Comparison of ENCODE assay signal across 22 cellular contexts in the genomic region with DNA sequence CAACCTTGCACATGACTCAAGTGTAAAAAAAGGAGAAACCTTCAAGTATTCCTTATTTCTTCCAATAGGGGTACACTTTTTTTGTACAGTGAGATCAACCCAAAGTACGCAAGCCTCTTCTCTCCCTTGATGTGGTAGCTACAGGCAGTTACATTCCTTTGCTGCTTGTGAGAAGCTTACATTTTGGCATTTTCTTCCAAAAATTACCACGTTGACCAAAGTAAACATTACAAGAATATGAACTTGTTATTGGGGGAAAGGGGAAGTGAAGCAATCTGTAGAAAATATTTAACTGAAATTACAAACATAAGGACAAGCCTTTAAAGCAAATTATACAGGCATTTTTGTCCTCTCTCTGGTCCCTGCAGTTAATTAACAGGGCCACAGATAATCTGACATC.
DNase-seq lines count a peak whose midpoint lies in the region; ATAC-seq, FAIRE-seq and TF ChIP-seq lines count a peak whose summit lies in the region.
"Had no signal": no experiment of that assay in that cellular context is flagged by ENCODE, and none has a peak within 500 bp of the region (broad histone marks: within the 10 kb centered on the region; RNA-seq: fewer than 3 reads in every experiment).

No MANE protein-coding gene starts in this region.

- TSS peak; percentile 2 for BruUV-seq in mammary epithelial cell (replicated peaks; lab: Mats Ljungman, UMichigan)
- no TSS peak for BruUV-seq in HepG2 (replicated peaks; lab: Mats Ljungman, UMichigan)

- POLR2A ChIA-PET in HepG2 (lab: Yijun Ruan, JAX), result no interaction called here

- CTCF ChIA-PET in mammary epithelial cell (lab: Charles Lee; ENCODE audit: low non-redundant PET) (no interaction called here), HepG2 (lab: Yijun Ruan, JAX; ENCODE audit: low intra/inter-chr PET ratio, low total read pairs) (no interaction called here)

- H4K20me1 ChIP-seq in mammary epithelial cell (ENCODE audit: insufficient read depth, low read length) (no peaks in the 10 kb centered on the region), HepG2 (ENCODE audit: insufficient read depth, low read length) (no peaks in the 10 kb centered on the region)

- no peaks in the 10 kb centered on the region for H3K79me2 ChIP-seq in mammary epithelial cell (ENCODE audit: insufficient read depth, low read length)
- H3K79me2 ChIP-seq in HepG2 (ENCODE audit: insufficient read depth, low read length), result no peaks in the 10 kb centered on the region

- intact Hi-C loops in mammary epithelial cell (cut with micrococcal nuclease), result no loop called here
- intact Hi-C loops in breast epithelium (cut with DNase I; ENCODE audit: low total_unique reads), result no loop called here
- intact Hi-C loops in HepG2 (cut with micrococcal nuclease; ENCODE audit: unreplicated experiment), result no loop called here

- H3K4me1 ChIP-seq in mammary epithelial cell (ENCODE audit: insufficient read depth, low read length), result no peaks in the 10 kb centered on the region
- H3K4me1 ChIP-seq in breast epithelium, result no peaks in the 10 kb centered on the region
- peaks cover 23% of the 10 kb centered on the region for H3K4me1 ChIP-seq in HepG2 (ENCODE audit: insufficient read depth, low read length)
- no peaks in the 10 kb centered on the region for H3K4me1 ChIP-seq in endodermal cell (ENCODE audit: control insufficient read depth, insufficient read depth, low read length)
- H3K4me1 ChIP-seq in effector memory CD4-positive, alpha-beta T cell (ENCODE audit: control insufficient read depth, insufficient read depth, low read length, poor library complexity, severe bottlenecking), result no peaks in the 10 kb centered on the region

- TF ChIP-seq CTCF in mammary epithelial cell (conservative IDR thresholded peaks at IDR 0.05 in 1 of 2, IDR thresholded peaks at IDR 0.05 in 1 of 2; ENCODE audit: extremely low read depth in 1 of 2, insufficient read depth in 1 of 2, low read depth in 1 of 2, low read length in 2 of 2), result no peak
- no peak for TF ChIP-seq CTCF in breast epithelium (IDR thresholded peaks at IDR 0.05)
- TF ChIP-seq CTCF in HepG2 (CRISPR knock-in tag; IDR thresholded peaks at IDR 0.05), result no peak
- no peak for TF ChIP-seq CTCF in endodermal cell (conservative IDR thresholded peaks at IDR 0.05)

- TF ChIP-seq RAD21 in HepG2 (CRISPR knock-in tag; IDR thresholded peaks at IDR 0.05), result no peak

- TF ChIP-seq EP300 in HepG2 (IDR thresholded peaks at IDR 0.05; ENCODE audit: low read depth in 2 of 2, low read length in 2 of 2) (no peak), HepG2 (CRISPR knock-in tag; IDR thresholded peaks at IDR 0.05; ENCODE audit: borderline replicate concordance) (no peak)

- H3K4me3 Mint-ChIP-seq in endodermal cell, result no peak overlapping the region
- H3K4me3 Mint-ChIP-seq: CD4-positive, alpha-beta T cell had no signal

- H3K27ac ChIP-seq in mammary epithelial cell (ENCODE audit: insufficient read depth, low read depth, low read length), result no peak overlapping the region
- H3K27ac ChIP-seq in breast epithelium, result no peak overlapping the region
- H3K27ac ChIP-seq in HepG2 (ENCODE audit: extremely low read length, insufficient read depth, low read length), result no peak overlapping the region
- H3K27ac ChIP-seq in endodermal cell (ENCODE audit: low read depth, low read length), result no peak overlapping the region
- no peak overlapping the region for H3K27ac ChIP-seq in effector memory CD4-positive, alpha-beta T cell (ENCODE audit: insufficient read depth, low read length, poor library complexity, severe bottlenecking)
- H3K27ac ChIP-seq: KMS-11 had no signal

- peak; percentile 32 for FAIRE-seq in HepG2 (lab: Jason Lieb, UNC)
- FAIRE-seq: GM12892, GM19239, H1 had no signal

- H3K9me3 Mint-ChIP-seq in endodermal cell, result no peaks in the 10 kb centered on the region
- H3K9me3 Mint-ChIP-seq: CD4-positive, alpha-beta T cell had no signal

- H3K36me3 ChIP-seq in mammary epithelial cell (ENCODE audit: insufficient read depth, low read length) (peaks cover 15% of the 10 kb centered on the region), breast epithelium (no peaks in the 10 kb centered on the region), HepG2 (replicated peaks in 1 of 2; ENCODE audit: control insufficient read depth in 1 of 2, insufficient read depth in 2 of 2, low read length in 2 of 2) (peaks cover 0 to 24% of the 10 kb centered on the region in 2 experiments; a peak in 4 of 5 replicates), endodermal cell (ENCODE audit: control insufficient read depth, insufficient read depth, low read length) (peaks cover 56% of the 10 kb centered on the region)
- peaks cover 14% of the 10 kb centered on the region for H3K36me3 ChIP-seq in effector memory CD4-positive, alpha-beta T cell (ENCODE audit: control insufficient read depth, insufficient read depth, low read length)

- H3K4me3 ChIP-seq in mammary epithelial cell (replicated peaks in 1 of 3; ENCODE audit: insufficient read depth in 1 of 3, low read depth in 2 of 3, low read length in 3 of 3) (no peak overlapping the region), breast epithelium (no peak overlapping the region), HepG2 (replicated peaks in 1 of 3; ENCODE audit: insufficient read depth in 1 of 3, low read depth in 2 of 3, low read length in 3 of 3) (no peak overlapping the region), endodermal cell (ENCODE audit: low read length) (no peak overlapping the region)
- no peak overlapping the region for H3K4me3 ChIP-seq in effector memory CD4-positive, alpha-beta T cell (ENCODE audit: insufficient read depth, low read depth, low read length, poor library complexity, severe bottlenecking)
- H3K4me3 ChIP-seq: MG63 had no signal

- TF ChIP-seq POLR2A in breast epithelium (IDR thresholded peaks at IDR 0.05) (no peak), HepG2 (IDR thresholded peaks at IDR 0.05; ENCODE audit: insufficient read depth in 1 of 2, low read depth in 2 of 2, low read length in 2 of 2) (no peak)

- in situ Hi-C loops in mammary epithelial cell (cut with MboI; ENCODE audit: low sequenced_read_pairs in 2 of 2) (no loop called here), HepG2 (cut with HindIII; ENCODE audit: extremely low pct_ligation_motif_present, low pct_unique_long_range_greater_than_20kb) (no loop called here)

- H3K27me3 Mint-ChIP-seq in endodermal cell (ENCODE audit: insufficient read depth), result no peaks in the 10 kb centered on the region
- H3K27me3 Mint-ChIP-seq: CD4-positive, alpha-beta T cell had no signal

- DNase-seq in mammary epithelial cell (no peak), breast epithelium (ENCODE audit: low spot score in 2 of 2) (no peak), dedifferentiated amniotic fluid mesenchymal stem cell (ENCODE audit: extremely low spot score) (peak; percentile 59), HepG2 (ENCODE audit: low spot score) (no peak), endodermal cell (no peak)
- DNase-seq in activated naive CD4-positive, alpha-beta T cell treated with anti-CD3 and anti-CD28 coated beads, Interleukin-2, amount 50 U/mL, for 16 hours, result no peak
- DNase-seq in effector memory CD4-positive, alpha-beta T cell, result no peak
- DNase-seq: Calu3; CD4-positive, alpha-beta T cell; DMS79 treated with DMSO at 0.1 percent for 48 hours; GDM1; MG63; NCI-H1417 treated with DMSO at 0.1 percent for 48 hours; NCI-H2029; NCI-H2171 treated with DMSO at 0.1 percent for 48 hours; NCI-H510A; SHP77 treated with DMSO at 0.1 percent for 48 hours had no signal

- H3K9me3 ChIP-seq in mammary epithelial cell (replicated peaks; ENCODE audit: insufficient read depth, low read length) (no peaks in the 10 kb centered on the region), breast epithelium (no peaks in the 10 kb centered on the region), HepG2 (ENCODE audit: low read length) (no peaks in the 10 kb centered on the region), endodermal cell (ENCODE audit: control insufficient read depth, low read length) (no peaks in the 10 kb centered on the region)
- H3K9me3 ChIP-seq in effector memory CD4-positive, alpha-beta T cell (ENCODE audit: control insufficient read depth, low read length), result no peaks in the 10 kb centered on the region
- H3K9me3 ChIP-seq: MG63 had no signal

- H3K36me3 Mint-ChIP-seq in endodermal cell (ENCODE audit: low read depth), result peaks cover 28% of the 10 kb centered on the region

- peaks cover 4% of the 10 kb centered on the region for H3K4me1 Mint-ChIP-seq in endodermal cell

- H3K9ac ChIP-seq in mammary epithelial cell (ENCODE audit: insufficient read depth, low read length) (no peak overlapping the region), HepG2 (ENCODE audit: insufficient read depth, low read depth, low read length) (no peak overlapping the region), endodermal cell (ENCODE audit: extremely low read depth, low read length, poor library complexity, severe bottlenecking) (no peak overlapping the region)
- H3K9ac ChIP-seq: KMS-11 had no signal

- H2AFZ ChIP-seq in mammary epithelial cell (ENCODE audit: low read depth, low read length), result no peak overlapping the region
- H2AFZ ChIP-seq in HepG2 (ENCODE audit: low read length), result no peak overlapping the region

- dilution Hi-C loops in mammary epithelial cell (cut with HindIII; ENCODE audit: low sequenced_read_pairs), result no loop called here

- H3K27me3 ChIP-seq in mammary epithelial cell (ENCODE audit: insufficient read depth, low read length), result no peaks in the 10 kb centered on the region
- H3K27me3 ChIP-seq in breast epithelium, result no peaks in the 10 kb centered on the region
- H3K27me3 ChIP-seq in HepG2 (ENCODE audit: control insufficient read depth in 1 of 2, insufficient read depth in 2 of 2, low read length in 2 of 2), result no peaks in the 10 kb centered on the region
- no peaks in the 10 kb centered on the region for H3K27me3 ChIP-seq in endodermal cell (ENCODE audit: control insufficient read depth, insufficient read depth, low read length, poor library complexity, severe bottlenecking)
- H3K27me3 ChIP-seq in effector memory CD4-positive, alpha-beta T cell (replicated peaks; ENCODE audit: control insufficient read depth, insufficient read depth, low read length, poor library complexity, severe bottlenecking), result no peaks in the 10 kb centered on the region
- H3K27me3 ChIP-seq: MG63 had no signal

- no peak overlapping the region for H3K4me2 ChIP-seq in mammary epithelial cell (ENCODE audit: insufficient read depth, low read depth, low read length)
- no peak overlapping the region for H3K4me2 ChIP-seq in HepG2 (ENCODE audit: low read depth, low read length)
- H3K4me2 ChIP-seq: KMS-11 had no signal

- no peak for ATAC-seq in HepG2
- no peak for ATAC-seq in GM19455 (IDR thresholded peaks at IDR 0.05; ENCODE audit: unreplicated experiment)

- no peak overlapping the region for H3K27ac Mint-ChIP-seq in endodermal cell
- H3K27ac Mint-ChIP-seq: CD4-positive, alpha-beta T cell had no signal

- 50% methylated on average over 2 of the region's 2 CpGs for WGBS in mammary epithelial cell (ENCODE audit: low coverage, missing lambda C conversion rate)
- WGBS in HepG2 (ENCODE audit: low lambda C conversion rate), result 44% methylated on average over 2 of the region's 2 CpGs
- 96 to 100% methylated on average over 1 of the region's 2 CpGs for WGBS in endodermal cell (ENCODE audit: insufficient coverage in 1 of 2, insufficient read length in 1 of 2), 2 experiments

TF ChIP-seq in HepG2, 621 proteins besides CTCF, POLR2A, EP300 and RAD21 (continues in another document):
- TF ChIP-seq BORCS8-MEF2B (CRISPR knock-in tag; IDR thresholded peaks at IDR 0.05) (no peak), CREB1 (IDR thresholded peaks at IDR 0.05) (no peak), CREB1 (CRISPR knock-in tag; IDR thresholded peaks at IDR 0.05) (peak; percentile 40; the same call in 1 of the 2 replicates)
